ENCODE assay signal across 36 cellular contexts in genomic region chr19:40376286-40376862, GRCh38. TPM values are rescaled to one million over a fixed set of nuclear protein-coding genes. Genes with fewer than 3 reads are reported as not detected.
"Had no signal": no experiment of that assay in that cellular context is flagged by ENCODE, and none has a peak within 500 bp of the region (broad histone marks: within the 10 kb centered on the region; RNA-seq: fewer than 3 reads in every experiment).

No MANE protein-coding gene starts in this region.

- H3K27me3 ChIP-seq: brain microvascular endothelial cell, esophagus squamous epithelium, heart right ventricle, neutrophil, pancreas, uterus had no signal

- H3K27me3 Mint-ChIP-seq: activated naive CD4-positive, alpha-beta T cell treated with anti-CD3 and anti-CD28 coated beads, Interleukin-2, amount 10 ng/mL, durations not matched to agents 7 days and 5 days; natural killer cell treated with Interleukin-12 subunit alpha and Interleukin-12 subunit beta and Interleukin-15 and Interleukin-18, amount 100 ng/mL, for 72 hours had no signal

- H3K27ac Mint-ChIP-seq: activated naive CD4-positive, alpha-beta T cell treated with anti-CD3 and anti-CD28 coated beads, Interleukin-2, amount 10 ng/mL, durations not matched to agents 7 days and 5 days; endodermal cell; T-helper 2 cell treated with Interferon-gamma antibody and Interleukin-4, amounts not matched to agents 5 μg/mL and 100 μg/mL, for 36 hours had no signal

- H3K36me3 Mint-ChIP-seq: natural killer cell treated with Interleukin-12 subunit alpha and Interleukin-12 subunit beta and Interleukin-15 and Interleukin-18, amount 100 ng/mL, for 72 hours had no signal

- H3K4me3 ChIP-seq: esophagus squamous epithelium, heart right ventricle, lower lobe of right lung, pancreas, prostate gland, smooth muscle cell, thoracic aorta, uterus had no signal

- H3K36me3 ChIP-seq: uterus had no signal

- H3K4me3 Mint-ChIP-seq: activated naive CD4-positive, alpha-beta T cell treated with anti-CD3 and anti-CD28 coated beads, Interleukin-2, amount 10 ng/mL, durations not matched to agents 7 days and 5 days; endodermal cell; natural killer cell treated with Interleukin-12 subunit alpha and Interleukin-12 subunit beta and Interleukin-15 and Interleukin-18, amount 100 ng/mL, for 72 hours; T-helper 2 cell treated with Interferon-gamma antibody and Interleukin-4, amounts not matched to agents 5 μg/mL and 100 μg/mL, for 36 hours had no signal

- DNase-seq: activated CD4-positive, alpha-beta T cell treated with anti-CD3 and anti-CD28 coated beads for 4 hours; activated CD4-positive, alpha-beta T cell treated with anti-CD3 and anti-CD28 coated beads, Interleukin-2, amount 50 U/mL, for 48 hours; activated CD4-positive, CD25-positive, alpha-beta regulatory T cell; activated CD8-positive, alpha-beta memory T cell treated with anti-CD3 and anti-CD28 coated beads for 24 hours; activated CD8-positive, alpha-beta memory T cell treated with anti-CD3 and anti-CD28 coated beads, Interleukin-2, amount 50 U/mL, for 4 hours; activated gamma-delta T cell; activated naive CD4-positive, alpha-beta T cell treated with anti-CD3 and anti-CD28 coated beads, Interleukin-2, amount 10 ng/mL, durations not matched to agents 7 days and 5 days; activated T-cell treated with anti-CD3 and anti-CD28 coated beads, Interleukin-2, amount 50 U/mL, for 1 hour; amniotic stem cell; brain microvascular endothelial cell; caudate nucleus; endodermal cell; esophagus squamous epithelium; foreskin melanocyte; heart right ventricle; kidney glomerular epithelial cell; lower lobe of right lung; mesendoderm; pancreas; retina; stimulated activated CD4-positive, alpha-beta T cell treated with anti-CD3 and anti-CD28 coated beads, Interleukin-1b, Interleukin-23, amount 100 ng/mL, for 48 hours; stimulated activated CD4-positive, alpha-beta T cell treated with anti-CD3 and anti-CD28 coated beads, Interleukin-4, amount 100 ng/mL, for 4 hours; stimulated activated CD8-positive, alpha-beta memory T cell treated with anti-CD3 and anti-CD28 coated beads, Interleukin-4, amount 100 ng/mL, for 48 hours; stimulated activated naive CD4-positive, alpha-beta T cell; T-helper 1 cell; trophoblast cell; uterus had no signal

- ATAC-seq: heart right ventricle; left lobe of liver; natural killer cell treated with Interleukin-12 subunit alpha and Interleukin-12 subunit beta and Interleukin-15 and Interleukin-18, amount 100 ng/mL, for 72 hours; pancreas had no signal

- H3K9me3 Mint-ChIP-seq: activated naive CD4-positive, alpha-beta T cell treated with anti-CD3 and anti-CD28 coated beads, Interleukin-2, amount 10 ng/mL, durations not matched to agents 7 days and 5 days; endodermal cell; natural killer cell treated with Interleukin-12 subunit alpha and Interleukin-12 subunit beta and Interleukin-15 and Interleukin-18, amount 100 ng/mL, for 72 hours; T-helper 2 cell treated with Interferon-gamma antibody and Interleukin-4, amounts not matched to agents 5 μg/mL and 100 μg/mL, for 36 hours had no signal

RNA-seq across cellular contexts. Expression of gene HIPK4, which starts 13.6 kb away (rescaled TPM):
- total RNA-seq: astrocyte; glomerular endothelial cell; left lobe of liver; natural killer cell treated with Interleukin-12 subunit alpha and Interleukin-12 subunit beta and Interleukin-15 and Interleukin-18, amount 100 ng/mL, for 72 hours; smooth muscle cell; thoracic aorta had no signal
